ENCODE assay signal across 18 cellular contexts in genomic region chrX:12446342-12447075, GRCh38.
DNase-seq lines count a peak whose midpoint lies in the region; FAIRE-seq and TF ChIP-seq lines count a peak whose summit lies in the region.
"Had no signal": no experiment of that assay in that cellular context is flagged by ENCODE, and none has a peak within 500 bp of the region (broad histone marks: within the 10 kb centered on the region; RNA-seq: fewer than 3 reads in every experiment).

No MANE protein-coding gene starts in this region.

- intact Hi-C loops in kidney (cut with DNase I), result no loop called here
- intact Hi-C loops in OCI-LY7 (cut with micrococcal nuclease; ENCODE audit: unreplicated experiment), result no loop called here

- H3K9ac ChIP-seq in kidney (ENCODE audit: low read length in 2 of 2), result no peak overlapping the region

- H3K4me2 ChIP-seq in OCI-LY7 (ENCODE audit: low read length), result no peak overlapping the region

- H3K27me3 ChIP-seq in SJCRH30, result no peaks in the 10 kb centered on the region

- no peaks in the 10 kb centered on the region for H4K20me1 ChIP-seq in OCI-LY7 (ENCODE audit: insufficient read depth, low read length)

- no peaks in the 10 kb centered on the region for H3K36me3 ChIP-seq in kidney (ENCODE audit: control insufficient read depth in 1 of 2, insufficient read depth in 2 of 2, low read length in 2 of 2)
- H3K36me3 ChIP-seq in SJCRH30, result no peaks in the 10 kb centered on the region
- no peaks in the 10 kb centered on the region for H3K36me3 ChIP-seq in OCI-LY7 (ENCODE audit: insufficient read depth, low read length)

- in situ Hi-C loops in Caki2 (cut with HindIII; ENCODE audit: low pct_unique_long_range_greater_than_20kb, low sequenced_read_pairs), result no loop called here

- no peaks in the 10 kb centered on the region for H3K79me2 ChIP-seq in OCI-LY7 (ENCODE audit: insufficient read depth, low read depth, low read length)

- H3K4me3 ChIP-seq in kidney (ENCODE audit: low read length in 2 of 2) (no peak overlapping the region), SJCRH30 (no peak overlapping the region), OCI-LY7 (ENCODE audit: low read depth, low read length, poor library complexity, severe bottlenecking) (no peak overlapping the region)

- POLR2A ChIA-PET in OCI-LY7 (lab: Charles Lee), result no interaction called here

- H3K4me1 ChIP-seq in kidney (ENCODE audit: control insufficient read depth in 1 of 2, insufficient read depth in 1 of 2, low read depth in 1 of 2, low read length in 2 of 2), result no peaks in the 10 kb centered on the region
- no peaks in the 10 kb centered on the region for H3K4me1 ChIP-seq in SJCRH30
- H3K4me1 ChIP-seq in OCI-LY7 (ENCODE audit: insufficient read depth, low read length, poor library complexity, severe bottlenecking), result no peaks in the 10 kb centered on the region

- DNase-seq in Caki2 (ENCODE audit: low read depth) (peak; percentile 12), MV-4-11 (lab: John Stamatoyannopoulos, UW) (peak; percentile 82), amniotic epithelial cell (ENCODE audit: low read depth) (peak; percentile 86), kidney (peak; percentile 45), T-helper 9 cell (no peak), SJCRH30 (no peak), OCI-LY7 (ENCODE audit: low spot score) (no peak), NCI-H69 (lab: John Stamatoyannopoulos, UW) (no peak)
- DNase-seq: activated CD4-positive, alpha-beta T cell treated with anti-CD3 and anti-CD28 coated beads for 1 hour; central memory CD4-positive, alpha-beta T cell; effector memory CD8-positive, alpha-beta T cell; NCI-H1048; NCI-H2227 treated with DMSO at 0.1 percent for 48 hours; occipital lobe; OCI-M1; small intestine; stimulated activated naive CD8-positive, alpha-beta T cell treated with anti-CD3 and anti-CD28 coated beads, Interleukin-15, Interleukin-2, amounts not matched to agents 100 U/mL and 50 U/mL, for 24 hours; T-helper 1 cell had no signal

- TF ChIP-seq CTCF in kidney (IDR thresholded peaks at IDR 0.05; ENCODE audit: borderline replicate concordance, extremely low read depth, insufficient read depth) (no peak), OCI-LY7 (conservative IDR thresholded peaks at IDR 0.05; ENCODE audit: low read length) (no peak)

- BruUV-seq in OCI-LY7 (replicated peaks; lab: Mats Ljungman, UMichigan), result no TSS peak

- H2AFZ ChIP-seq in OCI-LY7 (ENCODE audit: low read length), result no peak overlapping the region

- H3K27ac ChIP-seq in kidney (ENCODE audit: low read depth in 2 of 2, low read length in 2 of 2), result no peak overlapping the region
- H3K27ac ChIP-seq in SJCRH30, result no peak overlapping the region
- H3K27ac ChIP-seq in OCI-LY7 (ENCODE audit: low read depth, low read length, poor library complexity, severe bottlenecking), result no peak overlapping the region

- no peak for FAIRE-seq in kidney (lab: Jason Lieb, UNC)
- FAIRE-seq: small intestine had no signal

- H3K9me3 ChIP-seq in kidney (ENCODE audit: control insufficient read depth in 1 of 2, low read length in 2 of 2) (no peaks in the 10 kb centered on the region), SJCRH30 (replicated peaks) (no peaks in the 10 kb centered on the region), OCI-LY7 (ENCODE audit: low read length) (no peaks in the 10 kb centered on the region)

- no peaks in the 10 kb centered on the region for H3K9me2 ChIP-seq in OCI-LY7 (ENCODE audit: insufficient read depth, low read length)

- CTCF ChIA-PET in OCI-LY7 (lab: Charles Lee; ENCODE audit: unreplicated experiment), result no interaction called here

Comparison
In these comparisons a context has a peak if more than half of its experiments do, and no peak if none do; other contexts are left out.
1. DNase-seq: peak in Caki2 (single experiment), MV-4-11 (single experiment), amniotic epithelial cell (single experiment) and kidney (single experiment); none in T-helper 9 cell (single experiment), SJCRH30 (0 of 2), OCI-LY7 (single experiment) and NCI-H69 (single experiment).